Comparison of ENCODE assay signal across 26 cellular contexts in the genomic region with DNA sequence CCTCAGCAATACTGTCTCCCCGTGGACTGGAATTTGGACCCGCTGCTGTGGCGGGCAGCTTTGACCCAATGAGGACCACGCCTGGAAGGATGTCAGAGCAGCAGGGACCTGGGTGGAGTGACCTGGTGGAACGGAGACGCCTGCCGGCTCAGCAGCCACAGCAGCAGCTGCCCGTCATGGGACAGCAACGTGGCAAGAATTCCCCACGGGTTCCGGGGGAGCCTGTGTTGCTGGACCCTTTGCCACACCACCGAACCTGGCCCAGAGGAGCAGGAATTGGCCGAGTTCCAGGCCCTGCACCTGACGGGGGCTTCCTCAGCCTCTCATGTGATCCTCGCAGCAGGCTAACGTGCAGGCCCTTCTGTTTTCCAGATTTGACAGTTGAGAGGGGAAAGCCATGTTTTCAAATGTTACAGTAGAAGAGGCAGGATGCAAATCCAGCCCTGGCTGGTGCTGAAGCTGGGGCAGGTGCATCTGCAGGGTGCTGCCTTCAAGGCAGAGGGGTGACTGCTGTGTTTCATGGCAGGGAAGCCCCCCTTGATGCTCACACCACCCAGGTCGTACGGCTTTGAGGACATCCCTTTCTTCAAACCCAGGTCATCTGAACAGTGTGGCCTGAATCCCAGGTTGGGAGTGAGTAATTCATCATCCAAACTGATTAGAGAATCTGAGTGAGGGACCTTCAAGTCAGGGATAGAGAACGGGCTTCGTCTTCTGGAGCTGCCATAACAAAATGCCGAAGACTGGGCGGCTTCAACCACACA.
"Had no signal": no experiment of that assay in that cellular context is flagged by ENCODE, and none has a peak within 500 bp of the region (broad histone marks: within the 10 kb centered on the region; RNA-seq: fewer than 3 reads in every experiment).

No MANE protein-coding gene starts in this region.

- H3K27me3 Mint-ChIP-seq: activated B cell treated with CpG ODN at 0.5 μM for 24 hours; dendritic cell treated with granulocyte-macrophage colony-stimulating factor and Interleukin-4, amounts not matched to agents 40 ng/mL and 50 ng/mL, for 4 days had no signal

- H3K27ac ChIP-seq: cardiac muscle cell, foreskin keratinocyte, lower lobe of right lung, neutrophil, parathyroid adenoma, stomach, suprapubic skin, uterus had no signal

- H3K4me3 Mint-ChIP-seq: activated B cell treated with CpG ODN at 0.5 μM for 24 hours; activated CD4-positive, alpha-beta T cell treated with anti-CD3 and anti-CD28 coated beads for 36 hours; activated naive CD8-positive, alpha-beta T cell treated with anti-CD3 and anti-CD28 coated beads, Interleukin-2, amount 50 U/mL, for 24 hours; activated T-cell treated with anti-CD3 and anti-CD28 coated beads, Interleukin-2, amount 50 U/mL, for 72 hours; dendritic cell treated with granulocyte-macrophage colony-stimulating factor and Interleukin-4, amounts not matched to agents 40 ng/mL and 50 ng/mL, for 4 days; naive thymus-derived CD8-positive, alpha-beta T cell; stimulated activated memory B cell treated with anti-CD40 and anti-IgM and Interleukin-4, amounts not matched to agents 10 μg/mL and 1 μg/mL and 100 μg/mL, for 72 hours had no signal

- H3K36me3 Mint-ChIP-seq: naive thymus-derived CD8-positive, alpha-beta T cell; stimulated activated memory B cell treated with anti-CD40 and anti-IgM and Interleukin-4, amounts not matched to agents 10 μg/mL and 1 μg/mL and 100 μg/mL, for 72 hours had no signal

- H3K36me3 ChIP-seq: cardiac muscle cell, lower lobe of right lung, neutrophil, sigmoid colon, stomach, suprapubic skin, tibial nerve, uterus had no signal

- DNase-seq: activated B cell treated with CpG ODN at 0.5 μM for 24 hours; activated CD4-positive, alpha-beta T cell treated with anti-CD3 and anti-CD28 coated beads for 36 hours; activated CD4-positive, alpha-beta T cell treated with anti-CD3 and anti-CD28 coated beads, Interleukin-2, amount 50 U/mL, for 48 hours; activated effector memory CD4-positive, alpha-beta T cell treated with anti-CD3 and anti-CD28 coated beads, Interleukin-2, amount 50 U/mL, for 16 hours; activated naive CD4-positive, alpha-beta T cell treated with anti-CD3 and anti-CD28 coated beads, Interleukin-2, amount 50 U/mL, for 16 hours; activated naive CD8-positive, alpha-beta T cell treated with anti-CD3 and anti-CD28 coated beads, Interleukin-2, amount 50 U/mL, for 24 hours; activated T-cell treated with anti-CD3 and anti-CD28 coated beads, Interleukin-2, amount 50 U/mL, for 72 hours; effector CD4-positive, alpha-beta T cell; erythroblast; foreskin keratinocyte; lower lobe of right lung; naive thymus-derived CD8-positive, alpha-beta T cell; sigmoid colon; stimulated activated CD4-positive, alpha-beta T cell treated with anti-CD3 and anti-CD28 coated beads, Interleukin-15, amount 100 ng/mL, for 24 hours; stomach; T-helper 1 cell; uterus had no signal

- H3K9me3 ChIP-seq: lower lobe of right lung, neutrophil, sigmoid colon, stomach, suprapubic skin, tibial nerve, uterus had no signal

- H3K4me1 ChIP-seq: parathyroid adenoma had no signal

- H3K27me3 ChIP-seq: cardiac muscle cell, foreskin keratinocyte, neutrophil, sigmoid colon, stomach, suprapubic skin, tibial nerve, uterus had no signal

- H3K27ac Mint-ChIP-seq: activated B cell treated with CpG ODN at 0.5 μM for 24 hours; activated CD4-positive, alpha-beta T cell treated with anti-CD3 and anti-CD28 coated beads for 36 hours; activated naive CD8-positive, alpha-beta T cell treated with anti-CD3 and anti-CD28 coated beads, Interleukin-2, amount 50 U/mL, for 24 hours; activated T-cell treated with anti-CD3 and anti-CD28 coated beads, Interleukin-2, amount 50 U/mL, for 72 hours; dendritic cell treated with granulocyte-macrophage colony-stimulating factor and Interleukin-4, amounts not matched to agents 40 ng/mL and 50 ng/mL, for 4 days; naive thymus-derived CD8-positive, alpha-beta T cell; stimulated activated memory B cell treated with anti-CD40 and anti-IgM and Interleukin-4, amounts not matched to agents 10 μg/mL and 1 μg/mL and 100 μg/mL, for 72 hours had no signal

- H3K4me1 Mint-ChIP-seq: activated B cell treated with CpG ODN at 0.5 μM for 24 hours; activated CD4-positive, alpha-beta T cell treated with anti-CD3 and anti-CD28 coated beads for 36 hours; stimulated activated memory B cell treated with anti-CD40 and anti-IgM and Interleukin-4, amounts not matched to agents 10 μg/mL and 1 μg/mL and 100 μg/mL, for 72 hours had no signal

- ATAC-seq: activated CD4-positive, alpha-beta T cell treated with anti-CD3 and anti-CD28 coated beads for 36 hours; activated naive CD8-positive, alpha-beta T cell treated with anti-CD3 and anti-CD28 coated beads, Interleukin-2, amount 50 U/mL, for 24 hours; activated T-cell treated with anti-CD3 and anti-CD28 coated beads, Interleukin-2, amount 50 U/mL, for 72 hours; foreskin keratinocyte; left lobe of liver; lower lobe of right lung; naive thymus-derived CD8-positive, alpha-beta T cell; stimulated activated memory B cell treated with anti-CD40 and anti-IgM and Interleukin-4, amounts not matched to agents 10 μg/mL and 1 μg/mL and 100 μg/mL, for 72 hours had no signal

- H3K4me3 ChIP-seq: cardiac muscle cell, lower lobe of right lung, sigmoid colon, smooth muscle cell, stomach, suprapubic skin, tibial nerve, uterus had no signal

- H3K9me3 Mint-ChIP-seq: activated B cell treated with CpG ODN at 0.5 μM for 24 hours; activated naive CD8-positive, alpha-beta T cell treated with anti-CD3 and anti-CD28 coated beads, Interleukin-2, amount 50 U/mL, for 24 hours; activated T-cell treated with anti-CD3 and anti-CD28 coated beads, Interleukin-2, amount 50 U/mL, for 72 hours had no signal
